ENCODE assay signal across 12 cellular contexts in the genomic region with DNA sequence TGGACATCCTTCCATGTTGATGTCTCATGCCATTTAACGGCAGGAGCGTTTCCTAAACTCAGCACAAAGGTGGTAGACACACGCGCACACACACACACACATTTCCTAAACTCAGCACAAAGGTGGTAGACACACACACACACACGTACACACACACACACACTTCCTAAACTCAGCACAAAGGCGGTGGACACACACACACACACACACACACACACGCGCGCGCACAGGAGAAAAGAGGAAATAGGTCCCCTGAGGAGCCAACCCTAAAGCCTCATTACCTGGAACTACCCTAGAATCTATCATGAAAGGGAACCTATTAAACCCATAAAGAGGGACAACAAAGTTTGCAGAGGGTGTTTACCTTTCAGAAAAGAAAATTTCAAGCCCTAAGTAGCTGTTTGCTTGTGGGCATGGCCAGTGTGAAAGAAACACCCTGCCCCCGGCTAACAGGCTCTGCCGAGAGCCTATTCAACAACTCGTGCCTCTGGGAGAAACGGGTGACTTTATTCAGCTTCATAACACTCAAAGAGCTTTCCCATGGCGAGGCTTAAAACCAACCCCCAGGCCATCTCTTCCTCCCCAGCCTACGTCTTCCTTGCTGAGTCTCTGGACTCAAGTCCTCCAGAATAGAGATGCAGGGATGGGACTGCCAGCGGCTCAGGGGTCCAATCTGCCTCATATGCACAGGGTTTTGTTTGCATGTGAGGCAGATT. TPM values are rescaled to one million over a fixed set of nuclear protein-coding genes. Genes with fewer than 3 reads are reported as not detected.
DNase-seq lines count a peak whose midpoint lies in the region; ATAC-seq and TF ChIP-seq lines count a peak whose summit lies in the region.
"Had no signal": no experiment of that assay in that cellular context is flagged by ENCODE, and none has a peak within 500 bp of the region (broad histone marks: within the 10 kb centered on the region; RNA-seq: fewer than 3 reads in every experiment).

No MANE protein-coding gene starts in this region.

- no peak for TF ChIP-seq CTCF in GM12865 (IDR thresholded peaks at IDR 0.05; ENCODE audit: insufficient read depth, low read depth, low read length, missing control alignments)
- TF ChIP-seq CTCF in ascending aorta (IDR thresholded peaks at IDR 0.05) = no peak

- H3K4me3 Mint-ChIP-seq in T-cell = peak overlapping the region in 1 of 3 donors; percentile 63

- CTCF ChIA-PET in T-cell (lab: Charles Lee) = interaction anchor here in 1 of 2 donors (0.6 kb wide), 1 partner anchor 102 kb away, joined by 3 read pairs; no protein-coding TSS in a partner anchor

- peaks cover 13 to 19% (median 19%) of the 10 kb centered on the region in 3 donors for H3K4me1 Mint-ChIP-seq in T-cell

- H3K4me3 ChIP-seq in GM12865 (ENCODE audit: low read depth, low read length) = no peak overlapping the region
- H3K4me3 ChIP-seq in ascending aorta = no peak overlapping the region
- H3K4me3 ChIP-seq: A549 had no signal

- POLR2A ChIA-PET in T-cell (lab: Charles Lee) = no interaction called here

- H3K4me1 ChIP-seq in ascending aorta = peaks cover 11 to 20% of the 10 kb centered on the region in 2 donors

- H3K9me3 Mint-ChIP-seq in T-cell = no peaks in the 10 kb centered on the region

- peaks cover 41% of the 10 kb centered on the region for H3K36me3 Mint-ChIP-seq in T-cell

- H3K27me3 Mint-ChIP-seq in T-cell = no peaks in the 10 kb centered on the region

- H3K27me3 ChIP-seq in ascending aorta = no peaks in the 10 kb centered on the region

- H3K27ac Mint-ChIP-seq in T-cell = peak overlapping the region; percentile 77 to 89

- no peak overlapping the region for H3K27ac ChIP-seq in ascending aorta
- H3K27ac ChIP-seq: A549 had no signal

- H3K36me3 ChIP-seq in ascending aorta = peaks cover 44 to 64% of the 10 kb centered on the region in 2 donors

- intact Hi-C loops in left colon (cut with DNase I, micrococcal nuclease) (no loop called here), ascending aorta (cut with DNase I) (no loop called here)

- ATAC-seq in T-cell (replicated peaks in 1 of 4) (peak in 2 of 4 experiments; percentile 25 to 28), left colon (peak; percentile 16)
- ATAC-seq: A549 had no signal

- no peaks in the 10 kb centered on the region for H3K9me3 ChIP-seq in ascending aorta
- H3K9me3 ChIP-seq: A549 had no signal

- DNase-seq in NCI-H2081 (lab: John Stamatoyannopoulos, UW) (peak; percentile 54 to 65), NCI-H2081 treated with DMSO at 0.1 percent for 48 hours (lab: John Stamatoyannopoulos, UW) (no peak), GM12865 (ENCODE audit: low read depth) (peak; percentile 31), T-cell (peak in 10 of 34 experiments; percentile 9 to 33 (median 20)), left colon (peak in 1 of 2 donors; percentile 41), ascending aorta (ENCODE audit: low spot score in 2 of 2) (no peak), HT-29 (ENCODE audit: low spot score) (no peak), amygdala (lab: John Stamatoyannopoulos, UW) (no peak)
- DNase-seq: central memory CD4-positive, alpha-beta T cell; NCI-H1048; substantia nigra had no signal

RNA-seq across cellular contexts. Expression of a gene that starts 31.8 kb away (rescaled TPM):
- total RNA-seq in T-cell (100 to 1,000 TPM in 3 of 5 donors, 10 to 100 TPM in 2; 76.7 to 120 (median 102) TPM), left colon (10 to 100 TPM; 50.5 to 57.3 TPM), ascending aorta (114 TPM)
- 2.6 and 4.7 TPM in 2 replicates for total RNA-seq in HT-29 (2014; rRNA removed; shearing (Covaris generic))

RNA-seq across cellular contexts. Expression of a gene that starts 55.3 kb away (rescaled TPM):
- total RNA-seq in T-cell = 10 to 100 TPM; 14.1 to 19.0 (median 15.1) TPM
- 10 to 100 TPM; 17.7 to 23.5 TPM for total RNA-seq in left colon
- 55.1 TPM for total RNA-seq in ascending aorta
- 11.5 and 11.8 TPM in 2 replicates for total RNA-seq in HT-29 (2014; rRNA removed; shearing (Covaris generic))

Comparison
In these comparisons a context has a peak if more than half of its experiments do, and no peak if none do; other contexts are left out.
1. DNase-seq: peak in NCI-H2081 (2 of 2) and GM12865 (single experiment); none in NCI-H2081 treated with DMSO at 0.1 percent for 48 hours (single experiment), ascending aorta (0 of 2), HT-29 (single experiment) and amygdala (0 of 56).